ENCODE assay signal across 15 cellular contexts in the genomic region with DNA sequence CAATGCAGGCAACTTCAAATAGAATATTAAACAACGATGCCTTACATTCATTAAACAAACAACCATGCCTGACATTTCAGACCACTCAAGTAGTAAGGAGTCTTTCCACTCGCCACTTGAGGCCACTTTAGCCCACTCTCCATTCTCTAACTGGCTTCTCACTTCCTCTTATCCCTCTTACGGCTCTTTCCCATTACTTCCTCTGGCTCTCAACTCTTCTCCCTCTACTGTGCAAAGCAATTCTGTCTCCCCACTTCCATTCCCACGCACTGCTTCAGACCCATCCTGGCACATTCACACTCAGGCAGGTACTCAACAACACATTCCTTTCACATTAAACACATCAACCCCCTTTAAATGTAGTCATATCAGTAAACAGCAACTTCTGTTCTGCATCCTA.
A peak's percentile ranks its signal among the peaks of the same experiment; 100 is the strongest.
DNase-seq lines count a peak whose midpoint lies in the region; ATAC-seq, FAIRE-seq and TF ChIP-seq lines count a peak whose summit lies in the region.
"Had no signal": no experiment of that assay in that cellular context is flagged by ENCODE, and none has a peak within 500 bp of the region (broad histone marks: within the 10 kb centered on the region; RNA-seq: fewer than 3 reads in every experiment).

No MANE protein-coding gene starts in this region.

- TF ChIP-seq CTCF in esophagus muscularis mucosa (IDR thresholded peaks at IDR 0.05) (no peak), upper lobe of right lung (IDR thresholded peaks at IDR 0.05) (no peak), gastrocnemius medialis (IDR thresholded peaks at IDR 0.05 in 4 of 5, conservative IDR thresholded peaks at IDR 0.05 in 1 of 5) (no peak)

- H3K9me3 ChIP-seq in adipocyte (ENCODE audit: control insufficient read depth, low read length) = no peaks in the 10 kb centered on the region
- H3K9me3 ChIP-seq in esophagus muscularis mucosa = peaks cover 0 to 6% (median 0%) of the 10 kb centered on the region in 4 donors
- H3K9me3 ChIP-seq in upper lobe of right lung = no peaks in the 10 kb centered on the region
- H3K9me3 ChIP-seq in gastrocnemius medialis = no peaks in the 10 kb centered on the region

- H3K36me3 ChIP-seq in adipocyte (ENCODE audit: control insufficient read depth, insufficient read depth, low read length, severe bottlenecking) (no peaks in the 10 kb centered on the region), esophagus muscularis mucosa (no peaks in the 10 kb centered on the region), upper lobe of right lung (no peaks in the 10 kb centered on the region), gastrocnemius medialis (no peaks in the 10 kb centered on the region)

- DNase-seq in SIG-M5 treated with dmso at 0.1 percent for 504 hours (lab: John Stamatoyannopoulos, UW; ENCODE audit: unreplicated experiment) (peak; percentile 1), SIG-M5 (lab: John Stamatoyannopoulos, UW) (no peak), adipocyte (ENCODE audit: low read depth) (no peak), esophagus muscularis mucosa (ENCODE audit: extremely low spot score) (peak; percentile 62), upper lobe of right lung (no peak), GF-D8 (lab: John Stamatoyannopoulos, UW) (no peak), GM19239 (ENCODE audit: insufficient read length, low spot score) (no peak), gastrocnemius medialis (no peak)
- DNase-seq: Calu3; KG1; NCI-H2081; NCI-H69; NK-92 treated with Interleukin-12 subunit alpha and Interleukin-12 subunit beta, amount 100 ng/mL, for 24 hours; Right ventricle myocardium superior had no signal

- no peak for FAIRE-seq in GM19239 (lab: Jason Lieb, UNC)
- FAIRE-seq: H54 had no signal

- ATAC-seq in upper lobe of right lung = peak; percentile 82
- no peak for ATAC-seq in gastrocnemius medialis

- 82% methylated on average over 4 of the region's 4 CpGs for WGBS in esophagus muscularis mucosa

- H3K27ac ChIP-seq in esophagus muscularis mucosa (replicated peaks in 1 of 4) (no peak overlapping the region), upper lobe of right lung (peak overlapping the region; percentile 15), gastrocnemius medialis (no peak overlapping the region)

- in situ Hi-C loops in gastrocnemius medialis (cut with MboI; ENCODE audit: low sequenced_read_pairs in 4 of 4) = no loop called here

- TF ChIP-seq POLR2A in esophagus muscularis mucosa (IDR thresholded peaks at IDR 0.05; ENCODE audit: low read depth) (no peak), gastrocnemius medialis (IDR thresholded peaks at IDR 0.05) (no peak)

- TF ChIP-seq EP300 in esophagus muscularis mucosa (IDR thresholded peaks at IDR 0.05) = no peak

- H3K4me3 ChIP-seq in adipocyte (ENCODE audit: low read length) (peak overlapping the region; percentile 9), esophagus muscularis mucosa (no peak overlapping the region), upper lobe of right lung (no peak overlapping the region), gastrocnemius medialis (no peak overlapping the region)

- H3K27me3 ChIP-seq in adipocyte (replicated peaks; ENCODE audit: control insufficient read depth, insufficient read depth, low read length) = no peaks in the 10 kb centered on the region
- no peaks in the 10 kb centered on the region for H3K27me3 ChIP-seq in esophagus muscularis mucosa
- no peaks in the 10 kb centered on the region for H3K27me3 ChIP-seq in upper lobe of right lung
- H3K27me3 ChIP-seq in gastrocnemius medialis = no peaks in the 10 kb centered on the region

- no peak overlapping the region for H3K9ac ChIP-seq in adipocyte (ENCODE audit: low read length)

- peaks cover 37% of the 10 kb centered on the region for H3K4me1 ChIP-seq in adipocyte (ENCODE audit: control insufficient read depth, insufficient read depth, low read length)
- no peaks in the 10 kb centered on the region for H3K4me1 ChIP-seq in esophagus muscularis mucosa
- peaks cover 4% of the 10 kb centered on the region for H3K4me1 ChIP-seq in upper lobe of right lung
- H3K4me1 ChIP-seq in gastrocnemius medialis = no peaks in the 10 kb centered on the region

- intact Hi-C loops in esophagus muscularis mucosa (cut with DNase I) (no loop called here), upper lobe of right lung (cut with DNase I) (no loop called here), gastrocnemius medialis (cut with DNase I; ENCODE audit: low total_unique reads) (no loop called here)

Comparison
In these comparisons a context has a peak if more than half of its experiments do, and no peak if none do; other contexts are left out.
1. DNase-seq: peak in SIG-M5 treated with dmso at 0.1 percent for 504 hours (single experiment) and esophagus muscularis mucosa (single experiment); none in SIG-M5 (single experiment), adipocyte (single experiment), upper lobe of right lung (single experiment), GF-D8 (single experiment), GM19239 (single experiment) and gastrocnemius medialis (0 of 2).